Comparison of ENCODE assay signal across 9 cellular contexts in genomic region chr5:82676663-82677062, GRCh38.
A peak's percentile ranks its signal among the peaks of the same experiment; 100 is the strongest.
DNase-seq lines count a peak whose midpoint lies in the region; ATAC-seq and TF ChIP-seq lines count a peak whose summit lies in the region.
"Had no signal": no experiment of that assay in that cellular context is flagged by ENCODE, and none has a peak within 500 bp of the region (broad histone marks: within the 10 kb centered on the region; RNA-seq: fewer than 3 reads in every experiment).

No MANE protein-coding gene starts in this region.

- H3K27me3 ChIP-seq in DND-41 (ENCODE audit: insufficient read depth, low read length, poor library complexity) (no peaks in the 10 kb centered on the region), SJCRH30 (no peaks in the 10 kb centered on the region)

- no peaks in the 10 kb centered on the region for H3K79me2 ChIP-seq in DND-41 (ENCODE audit: insufficient read depth, low read length)

- ATAC-seq in DND-41 (ENCODE audit: insufficient read depth, low read depth) (peak; percentile 97), GM19043 (IDR thresholded peaks at IDR 0.05; ENCODE audit: low read depth, unreplicated experiment) (peak; percentile 53), HG02981 (IDR thresholded peaks at IDR 0.05; ENCODE audit: unreplicated experiment) (peak; percentile 77), left lobe of liver (no peak)
- ATAC-seq in activated T-cell treated with anti-CD3 and anti-CD28 coated beads, Interleukin-2, amount 50 U/mL, for 72 hours (replicated peaks in 1 of 2), result peak; percentile 93 to 94

- H4K20me1 ChIP-seq in DND-41 (ENCODE audit: insufficient read depth, low read length), result no peaks in the 10 kb centered on the region

- H3K9me3 ChIP-seq in DND-41 (ENCODE audit: insufficient read depth, low read length, severe bottlenecking) (no peaks in the 10 kb centered on the region), SJCRH30 (replicated peaks) (no peaks in the 10 kb centered on the region)

- H3K4me1 ChIP-seq in DND-41 (ENCODE audit: insufficient read depth, low read length) (peaks cover 46% of the 10 kb centered on the region), SJCRH30 (no peaks in the 10 kb centered on the region)

- DNase-seq in DND-41, result peak; percentile 80
- DNase-seq in activated T-cell treated with anti-CD3 and anti-CD28 coated beads, Interleukin-2, amount 50 U/mL, for 72 hours, result peak; percentile 18 to 35
- no peak for DNase-seq in middle frontal gyrus (ENCODE audit: extremely low spot score, low spot score)
- no peak for DNase-seq in SJCRH30
- DNase-seq in SK-N-DZ (ENCODE audit: low spot score), result no peak
- DNase-seq in left lobe of liver (ENCODE audit: low spot score), result no peak
- DNase-seq: NCI-H2107 had no signal

- H3K4me2 ChIP-seq in DND-41 (ENCODE audit: insufficient read depth, low read length), result peak overlapping the region; percentile 59

- TF ChIP-seq CTCF in DND-41 (IDR thresholded peaks at IDR 0.05; ENCODE audit: borderline replicate concordance, extremely low read depth, low read length, poor library complexity, severe bottlenecking), result no peak

- peak overlapping the region in 1 of 2 experiments; percentile 45; a peak in 2 of 4 replicates for H3K4me3 ChIP-seq in DND-41 (ENCODE audit: low read depth in 1 of 2, low read length in 2 of 2)
- no peak overlapping the region for H3K4me3 ChIP-seq in SJCRH30

- peak overlapping the region; percentile 56 for H3K9ac ChIP-seq in DND-41 (ENCODE audit: low read depth, low read length)

- H3K27me3 Mint-ChIP-seq in activated T-cell treated with anti-CD3 and anti-CD28 coated beads, Interleukin-2, amount 50 U/mL, for 72 hours (ENCODE audit: low read depth), result no peaks in the 10 kb centered on the region

- peaks cover 3 to 10% of the 10 kb centered on the region in 2 donors for H3K36me3 Mint-ChIP-seq in activated T-cell treated with anti-CD3 and anti-CD28 coated beads, Interleukin-2, amount 50 U/mL, for 72 hours (ENCODE audit: insufficient read depth in 2 of 2)

- peak overlapping the region; percentile 97 for H3K27ac Mint-ChIP-seq in activated T-cell treated with anti-CD3 and anti-CD28 coated beads, Interleukin-2, amount 50 U/mL, for 72 hours

- H2AFZ ChIP-seq in DND-41 (ENCODE audit: low read depth, low read length), result peak overlapping the region; percentile 46

- peak overlapping the region; percentile 33 to 81 for H3K4me3 Mint-ChIP-seq in activated T-cell treated with anti-CD3 and anti-CD28 coated beads, Interleukin-2, amount 50 U/mL, for 72 hours

- H3K27ac ChIP-seq in DND-41 (ENCODE audit: low read length), result peak overlapping the region; percentile 86
- H3K27ac ChIP-seq in SJCRH30, result no peak overlapping the region

- H3K36me3 ChIP-seq in DND-41 (ENCODE audit: insufficient read depth, low read length) (no peaks in the 10 kb centered on the region), SJCRH30 (no peaks in the 10 kb centered on the region)

- peaks cover 3 to 7% of the 10 kb centered on the region in 2 donors for H3K9me3 Mint-ChIP-seq in activated T-cell treated with anti-CD3 and anti-CD28 coated beads, Interleukin-2, amount 50 U/mL, for 72 hours

- peaks cover 39% of the 10 kb centered on the region for H3K4me1 Mint-ChIP-seq in activated T-cell treated with anti-CD3 and anti-CD28 coated beads, Interleukin-2, amount 50 U/mL, for 72 hours (ENCODE audit: low read depth)

Comparison
In these comparisons a context has a peak if more than half of its experiments do, and no peak if none do; other contexts are left out.
1. DNase-seq: peak in DND-41 (single experiment) and activated T-cell treated with anti-CD3 and anti-CD28 coated beads, Interleukin-2, amount 50 U/mL, for 72 hours (2 of 2); none in middle frontal gyrus (single experiment), SJCRH30 (0 of 2), SK-N-DZ (single experiment) and left lobe of liver (single experiment).